ENCODE assay signal across 8 cellular contexts in the genomic region with DNA sequence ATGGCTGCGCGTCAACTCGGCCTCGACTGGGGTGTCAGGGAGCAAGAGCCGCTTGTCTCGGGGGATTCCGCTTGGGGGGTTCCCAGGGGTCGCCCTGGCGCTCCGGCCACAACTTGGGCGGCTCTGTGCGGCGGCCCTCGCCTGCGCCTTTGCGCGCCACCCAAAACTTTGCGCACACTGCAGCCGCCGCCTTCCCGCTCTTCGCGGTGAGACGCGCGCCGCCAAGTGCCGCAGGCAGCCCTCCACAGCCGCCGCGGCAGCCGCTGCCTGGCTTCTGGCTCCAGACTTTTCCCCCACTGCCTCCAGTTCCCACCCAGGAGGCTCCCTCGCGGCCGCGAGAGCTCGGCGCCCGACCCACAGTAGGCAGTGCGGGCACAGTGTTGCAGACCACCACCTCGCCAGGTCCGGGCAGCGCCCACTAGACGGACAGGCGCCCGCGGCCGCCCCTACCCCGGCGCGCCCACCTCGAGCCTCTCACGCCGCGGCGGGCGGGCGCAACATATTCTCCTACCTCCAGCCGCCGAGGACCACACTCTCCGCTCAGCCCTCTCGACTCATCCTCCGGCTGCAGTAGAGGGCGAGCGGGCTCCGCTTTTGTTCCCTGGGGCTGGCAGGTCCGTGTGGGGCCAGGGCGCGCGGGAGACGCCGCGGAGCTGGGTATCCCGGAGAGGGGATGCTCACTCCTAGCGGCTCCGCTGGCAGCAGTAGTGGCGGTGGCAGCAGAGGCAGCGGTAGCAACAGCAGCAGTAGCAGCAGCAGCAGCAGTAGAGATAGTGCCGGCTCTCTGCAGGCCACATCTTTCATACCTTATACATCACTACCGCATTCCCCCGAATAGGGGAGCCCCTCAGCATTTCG.
A peak's percentile ranks its signal among the peaks of the same experiment; 100 is the strongest.
DNase-seq lines count a peak whose midpoint lies in the region; ATAC-seq, FAIRE-seq and TF ChIP-seq lines count a peak whose summit lies in the region.

No MANE protein-coding gene starts in this region.

- peaks cover 6% of the 10 kb centered on the region for H3K27me3 Mint-ChIP-seq in endothelial cell (ENCODE audit: unreplicated experiment)

- H2AK5ac ChIP-seq in mesendoderm (ENCODE audit: low read length), result no peak overlapping the region

- TF ChIP-seq CTCF in endothelial cell (IDR thresholded peaks at IDR 0.05; ENCODE audit: unreplicated experiment), result no peak

- no peaks in the 10 kb centered on the region for H3K9me3 ChIP-seq in NT2/D1 (ENCODE audit: insufficient read depth, low read length)

- H3K9ac ChIP-seq in NT2/D1 (ENCODE audit: insufficient read length, low read depth), result peak overlapping the region; percentile 81
- H3K9ac ChIP-seq in mesendoderm (ENCODE audit: low read length), result peak overlapping the region; percentile 50

- peak overlapping the region; percentile 52 for H3K4me2 ChIP-seq in mesendoderm (ENCODE audit: low read length)

- no peak overlapping the region for H3K27ac Mint-ChIP-seq in endothelial cell (ENCODE audit: unreplicated experiment)

- H3K27me3 ChIP-seq in NT2/D1 (ENCODE audit: insufficient read depth, insufficient read length) (peaks cover 27% of the 10 kb centered on the region), mesendoderm (ENCODE audit: insufficient read depth, low read length, poor library complexity) (peaks cover 8% of the 10 kb centered on the region)

- H3K36me3 ChIP-seq in NT2/D1 (ENCODE audit: insufficient read depth, insufficient read length, low read length) (no peaks in the 10 kb centered on the region), mesendoderm (ENCODE audit: control insufficient read depth, insufficient read depth, low read length) (no peaks in the 10 kb centered on the region)

- H3K4ac ChIP-seq in mesendoderm (ENCODE audit: low read depth, low read length), result no peak overlapping the region

- H3K56ac ChIP-seq in mesendoderm (ENCODE audit: low read length), result peak overlapping the region; percentile 54

- no peak overlapping the region for H2BK15ac ChIP-seq in mesendoderm (replicated peaks; ENCODE audit: low read depth)

- no peak overlapping the region for H3K27ac ChIP-seq in mesendoderm (ENCODE audit: low read depth, low read length)

- no peak overlapping the region for H3K18ac ChIP-seq in mesendoderm (ENCODE audit: low read length)

- ATAC-seq in GM19395 (IDR thresholded peaks at IDR 0.05; ENCODE audit: unreplicated experiment) (peak; percentile 89), HG02840 (IDR thresholded peaks at IDR 0.05; ENCODE audit: low FRiP score, unreplicated experiment) (no peak)

- H3K9me3 Mint-ChIP-seq in endothelial cell (ENCODE audit: unreplicated experiment), result no peaks in the 10 kb centered on the region

- H3K4me1 Mint-ChIP-seq in endothelial cell (ENCODE audit: unreplicated experiment), result peaks cover 15% of the 10 kb centered on the region

- H3K79me1 ChIP-seq in mesendoderm (ENCODE audit: low read length), result no peaks in the 10 kb centered on the region

- DNase-seq in AG08396 (ENCODE audit: low spot score), result peak; percentile 35
- DNase-seq in NT2/D1 (ENCODE audit: low read depth, low spot score), result peak; percentile 86
- peak; percentile 47 for DNase-seq in endothelial cell (ENCODE audit: low spot score)
- peak; percentile 96 for DNase-seq in mesendoderm
- peak; percentile 72 for DNase-seq in urothelium cell line (ENCODE audit: low spot score)
- no peak for DNase-seq in SHP77 treated with DMSO at 0.1 percent for 48 hours (lab: John Stamatoyannopoulos, UW)

- FAIRE-seq in urothelium cell line (lab: Jason Lieb, UNC), result peak; percentile 68

- H3K23ac ChIP-seq in mesendoderm (ENCODE audit: low read length), result no peak overlapping the region

- no peak overlapping the region for H4K8ac ChIP-seq in mesendoderm (ENCODE audit: low read depth, low read length)

- H4K5ac ChIP-seq in mesendoderm (ENCODE audit: low read length), result no peak overlapping the region

- no peak overlapping the region for H2BK120ac ChIP-seq in mesendoderm (ENCODE audit: low read depth, low read length)

- H2BK5ac ChIP-seq in mesendoderm (ENCODE audit: low read length), result no peak overlapping the region

- H3K4me1 ChIP-seq in NT2/D1 (ENCODE audit: insufficient read depth, insufficient read length) (peaks cover 6% of the 10 kb centered on the region), mesendoderm (ENCODE audit: control insufficient read depth, low read depth, low read length) (peaks cover 6% of the 10 kb centered on the region)

- peak overlapping the region; percentile 72 for H3K4me3 ChIP-seq in NT2/D1 (ENCODE audit: insufficient read length, low read depth)
- H3K4me3 ChIP-seq in mesendoderm (ENCODE audit: low read length), result peak overlapping the region; percentile 11

- no peaks in the 10 kb centered on the region for H3K36me3 Mint-ChIP-seq in endothelial cell (ENCODE audit: low read depth, unreplicated experiment)

- peak overlapping the region; percentile 78 for H3K4me3 Mint-ChIP-seq in endothelial cell (ENCODE audit: unreplicated experiment)

- no peaks in the 10 kb centered on the region for H3K79me2 ChIP-seq in mesendoderm (ENCODE audit: control insufficient read depth, insufficient read depth, low read length)

- WGBS in mesendoderm (ENCODE audit: extremely low coverage, insufficient coverage, low lambda C conversion rate), result no CpG with 5 or more reads among the region's 82 CpGs
